ENCODE assay signal across 8 cellular contexts in genomic region chr2:172172513-172173217, GRCh38.
DNase-seq lines count a peak whose midpoint lies in the region; ATAC-seq, FAIRE-seq and TF ChIP-seq lines count a peak whose summit lies in the region.

No MANE protein-coding gene starts in this region.

- ATAC-seq in activated naive CD8-positive, alpha-beta T cell treated with anti-CD3 and anti-CD28 coated beads, Interleukin-2, amount 50 U/mL, for 24 hours, result peak; percentile 94
- ATAC-seq in heart right ventricle (peak; percentile 98 to 100 (median 99)), pancreas (peak; percentile 99 to 100 (median 100)), GM18502 (IDR thresholded peaks at IDR 0.05; ENCODE audit: poor library complexity, unreplicated experiment) (no peak)

- H3K4me3 ChIP-seq in heart right ventricle (peak overlapping the region; percentile 40 to 69 (median 64)), pancreas (peak overlapping the region; percentile 29 to 68 (median 58)), thyroid gland (replicated peaks in 1 of 3) (peak overlapping the region in 2 of 3 donors; percentile 23 to 28)

- no peak for TF ChIP-seq POLR2A in thyroid gland (IDR thresholded peaks at IDR 0.05)

- no peaks in the 10 kb centered on the region for H3K9me3 Mint-ChIP-seq in activated naive CD8-positive, alpha-beta T cell treated with anti-CD3 and anti-CD28 coated beads, Interleukin-2, amount 50 U/mL, for 24 hours

- peaks cover 0 to 14% (median 7%) of the 10 kb centered on the region in 9 donors for H3K4me1 ChIP-seq in heart right ventricle
- H3K4me1 ChIP-seq in pancreas, result peaks cover 10 to 11% (median 11%) of the 10 kb centered on the region in 3 donors
- H3K4me1 ChIP-seq in thyroid gland, result peaks cover 0 to 8% of the 10 kb centered on the region in 2 donors

- peak overlapping the region; percentile 42 for H3K4me3 Mint-ChIP-seq in activated naive CD8-positive, alpha-beta T cell treated with anti-CD3 and anti-CD28 coated beads, Interleukin-2, amount 50 U/mL, for 24 hours

- intact Hi-C loops in heart right ventricle (cut with DNase I) (loop anchor here in 9 of 10 donors (1.0 to 10.0 kb wide), 7 partner anchors 290 to 532 kb away; no protein-coding TSS in a partner anchor), pancreas (cut with DNase I) (loop anchor here in 2 of 3 donors (5.0 to 10.0 kb wide), 2 partner anchors 290 to 292 kb away; no protein-coding TSS in a partner anchor), thyroid gland (cut with DNase I) (loop anchor here (2.0 kb wide), 1 partner anchor 292 kb away; no protein-coding TSS in a partner anchor)

- H3K27me3 ChIP-seq in heart right ventricle (peaks cover 0 to 20% (median 8%) of the 10 kb centered on the region in 7 donors), pancreas (no peaks in the 10 kb centered on the region), thyroid gland (no peaks in the 10 kb centered on the region)

- no peaks in the 10 kb centered on the region for H3K36me3 ChIP-seq in heart right ventricle
- H3K36me3 ChIP-seq in pancreas, result no peaks in the 10 kb centered on the region
- H3K36me3 ChIP-seq in thyroid gland, result no peaks in the 10 kb centered on the region

- DNase-seq in DMS114 treated with DMSO at 0.1 percent for 48 hours (lab: John Stamatoyannopoulos, UW; ENCODE audit: unreplicated experiment), result peak; percentile 9
- DNase-seq in Kasumi-1 (lab: John Stamatoyannopoulos, UW), result peak; percentile 70 to 85
- peak; percentile 34 for DNase-seq in T follicular helper cell (ENCODE audit: low read depth)
- peak; percentile 69 for DNase-seq in activated naive CD8-positive, alpha-beta T cell treated with anti-CD3 and anti-CD28 coated beads, Interleukin-2, amount 50 U/mL, for 24 hours
- peak; percentile 60 to 69 for DNase-seq in heart right ventricle
- peak; percentile 69 to 93 (median 83) for DNase-seq in pancreas
- DNase-seq in thyroid gland, result peak; percentile 73 to 75

- H3K27me3 Mint-ChIP-seq in activated naive CD8-positive, alpha-beta T cell treated with anti-CD3 and anti-CD28 coated beads, Interleukin-2, amount 50 U/mL, for 24 hours, result peaks cover 19% of the 10 kb centered on the region

- H3K9me3 ChIP-seq in heart right ventricle (no peaks in the 10 kb centered on the region), pancreas (no peaks in the 10 kb centered on the region), thyroid gland (no peaks in the 10 kb centered on the region)

- H3K36me3 Mint-ChIP-seq in activated naive CD8-positive, alpha-beta T cell treated with anti-CD3 and anti-CD28 coated beads, Interleukin-2, amount 50 U/mL, for 24 hours (ENCODE audit: low read depth), result no peaks in the 10 kb centered on the region

- no peak overlapping the region for H3K27ac Mint-ChIP-seq in activated naive CD8-positive, alpha-beta T cell treated with anti-CD3 and anti-CD28 coated beads, Interleukin-2, amount 50 U/mL, for 24 hours

- no peak for FAIRE-seq in pancreas (lab: Jason Lieb, UNC)

- H3K27ac ChIP-seq in heart right ventricle (peak overlapping the region in 8 of 10 donors; percentile 7 to 77 (median 44)), pancreas (no peak overlapping the region), thyroid gland (no peak overlapping the region)

- WGBS in heart right ventricle, 2 donors, result 1% methylated on average over 58 of the region's 58 CpGs
- 1% methylated on average over 51 to 58 of the region's 58 CpGs for whole genome bisulfite sequencing in pancreas, 2 donors
- WGBS in thyroid gland, 2 donors, result 2 to 3% methylated on average over 28 to 34 of the region's 58 CpGs

- H3K4me1 Mint-ChIP-seq in activated naive CD8-positive, alpha-beta T cell treated with anti-CD3 and anti-CD28 coated beads, Interleukin-2, amount 50 U/mL, for 24 hours, result peaks cover 4% of the 10 kb centered on the region

- TF ChIP-seq CTCF in heart right ventricle (IDR thresholded peaks at IDR 0.05), result peak; percentile 56 to 96 (median 89)
- peak; percentile 42 to 89 (median 79) for TF ChIP-seq CTCF in pancreas (IDR thresholded peaks at IDR 0.05)
- peak; percentile 65 to 98 (median 83) for TF ChIP-seq CTCF in thyroid gland (IDR thresholded peaks at IDR 0.05)

Comparison
In these comparisons a context has a peak if more than half of its experiments do, and no peak if none do; other contexts are left out.
1. DNase-seq: peak in every context shown above with its lines; median percentile 83 in pancreas; 78 in Kasumi-1; 74 in thyroid gland; 69 in activated naive CD8-positive, alpha-beta T cell treated with anti-CD3 and anti-CD28 coated beads, Interleukin-2, amount 50 U/mL, for 24 hours; 64 in heart right ventricle; 34 in T follicular helper cell; 9 in DMS114 treated with DMSO at 0.1 percent for 48 hours.
2. H3K27ac ChIP-seq: peak in heart right ventricle (8 of 10); none in pancreas (0 of 4) and thyroid gland (0 of 3).
3. Peak in every context shown above with its lines, with median percentiles within 50 percentile points of each other: H3K4me3 ChIP-seq and CTCF ChIP-seq.